Comparison of ENCODE assay signal across 18 cellular contexts in the genomic region with DNA sequence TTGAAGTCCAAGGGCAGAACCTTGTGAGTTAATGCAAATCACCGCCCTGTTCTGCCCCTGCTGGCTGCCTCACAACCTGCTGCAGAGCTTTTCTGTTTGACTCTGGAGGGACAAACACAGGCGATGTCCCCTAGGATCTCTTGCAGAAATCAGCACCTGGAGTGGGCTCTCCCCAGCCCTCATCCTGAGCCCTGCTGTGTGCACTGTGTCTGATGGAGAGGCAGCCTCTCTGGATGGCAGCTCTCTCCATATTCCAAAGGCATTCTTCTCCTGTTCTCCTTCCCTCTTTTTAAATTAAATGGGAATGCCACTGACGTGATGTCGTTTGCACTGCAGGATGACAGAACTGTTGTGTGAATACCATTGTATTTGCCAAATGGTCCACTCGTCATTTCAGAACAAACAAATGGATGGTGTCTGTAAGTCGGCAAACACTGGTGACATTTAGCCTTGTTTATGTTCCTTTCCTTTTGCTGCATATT.
DNase-seq lines count a peak whose midpoint lies in the region; TF ChIP-seq lines count a peak whose summit lies in the region.
"Had no signal": no experiment of that assay in that cellular context is flagged by ENCODE, and none has a peak within 500 bp of the region (broad histone marks: within the 10 kb centered on the region; RNA-seq: fewer than 3 reads in every experiment).

No MANE protein-coding gene starts in this region.

- peak; percentile 11 for DNase-seq in DMS 273 (lab: John Stamatoyannopoulos, UW; ENCODE audit: unreplicated experiment)
- DNase-seq in DMS 273 treated with DMSO at 0.1 percent for 48 hours (lab: John Stamatoyannopoulos, UW), result no peak
- peak; percentile 25 for DNase-seq in iPS DF 19.7 (ENCODE audit: low read depth, low spot score)
- peak; percentile 92 for DNase-seq in superior temporal gyrus (ENCODE audit: extremely low spot score)
- DNase-seq in CD4-positive, alpha-beta memory T cell, result no peak
- DNase-seq in stimulated activated CD4-positive, alpha-beta T cell treated with anti-CD3 and anti-CD28 coated beads, Interleukin-2, amount 100 ng/mL, for 24 hours, result no peak
- DNase-seq in RKO (ENCODE audit: low spot score), result no peak
- DNase-seq: 8988T; activated CD4-positive, alpha-beta T cell treated with anti-CD3 and anti-CD28 coated beads, Interleukin-2, amount 10 ng/mL, durations not matched to agents 7 days and 5 days; CD4-positive, CD25-positive, alpha-beta regulatory T cell; gastrocnemius medialis; GF-D8; kidney glomerular epithelial cell; NCI-H2107; pancreas; SIG-M5 had no signal

- peak overlapping the region; percentile 84 for H3K27ac ChIP-seq in VCaP
- no peak overlapping the region for H3K27ac ChIP-seq in CD4-positive, alpha-beta memory T cell (ENCODE audit: low read depth, low read length)
- H3K27ac ChIP-seq: gastrocnemius medialis, pancreas had no signal

- CTCF ChIA-PET in CD4-positive, alpha-beta memory T cell (lab: Charles Lee; ENCODE audit: partially characterized antibody), result no interaction called here

- intact Hi-C loops in CD4-positive, alpha-beta memory T cell (cut with micrococcal nuclease), result no loop called here

- no peak overlapping the region for H3K27ac Mint-ChIP-seq in CD4-positive, alpha-beta memory T cell
- H3K27ac Mint-ChIP-seq: activated CD4-positive, alpha-beta T cell treated with anti-CD3 and anti-CD28 coated beads, Interleukin-2, amount 10 ng/mL, durations not matched to agents 7 days and 5 days; activated naive CD4-positive, alpha-beta T cell treated with anti-CD3 and anti-CD28 coated beads, Interleukin-2, amount 50 U/mL, for 72 hours; CD4-positive, CD25-positive, alpha-beta regulatory T cell had no signal

- peak; percentile 51 for TF ChIP-seq CTCF in VCaP (conservative IDR thresholded peaks at IDR 0.05)

- H3K9me3 ChIP-seq in CD4-positive, alpha-beta memory T cell (ENCODE audit: control insufficient read depth in 1 of 2, low read length in 2 of 2), result no peaks in the 10 kb centered on the region
- H3K9me3 ChIP-seq: gastrocnemius medialis, pancreas had no signal

- no peak overlapping the region for H3K4me3 Mint-ChIP-seq in CD4-positive, alpha-beta memory T cell
- H3K4me3 Mint-ChIP-seq: activated CD4-positive, alpha-beta T cell treated with anti-CD3 and anti-CD28 coated beads, Interleukin-2, amount 10 ng/mL, durations not matched to agents 7 days and 5 days; CD4-positive, CD25-positive, alpha-beta regulatory T cell had no signal

- no peak overlapping the region for H3K4me3 ChIP-seq in CD4-positive, alpha-beta memory T cell (ENCODE audit: low read length in 2 of 2)
- H3K4me3 ChIP-seq: gastrocnemius medialis, pancreas had no signal

- H3K36me3 ChIP-seq in CD4-positive, alpha-beta memory T cell (ENCODE audit: insufficient read depth, low read length), result no peaks in the 10 kb centered on the region
- H3K36me3 ChIP-seq: gastrocnemius medialis, pancreas had no signal

- no peaks in the 10 kb centered on the region for H3K27me3 ChIP-seq in CD4-positive, alpha-beta memory T cell (ENCODE audit: insufficient read depth, low read length)
- H3K27me3 ChIP-seq: gastrocnemius medialis had no signal

- no peaks in the 10 kb centered on the region for H3K36me3 Mint-ChIP-seq in CD4-positive, alpha-beta memory T cell
- H3K36me3 Mint-ChIP-seq: activated naive CD4-positive, alpha-beta T cell treated with anti-CD3 and anti-CD28 coated beads, Interleukin-2, amount 50 U/mL, for 72 hours; CD4-positive, CD25-positive, alpha-beta regulatory T cell had no signal

- H3K4me1 Mint-ChIP-seq in CD4-positive, alpha-beta memory T cell, result no peaks in the 10 kb centered on the region
- H3K4me1 Mint-ChIP-seq: activated CD4-positive, alpha-beta T cell treated with anti-CD3 and anti-CD28 coated beads, Interleukin-2, amount 10 ng/mL, durations not matched to agents 7 days and 5 days; CD4-positive, CD25-positive, alpha-beta regulatory T cell had no signal

- peaks cover 0 to 1% (median 0%) of the 10 kb centered on the region in 8 donors for H3K9me3 Mint-ChIP-seq in CD4-positive, alpha-beta memory T cell
- H3K9me3 Mint-ChIP-seq: activated CD4-positive, alpha-beta T cell treated with anti-CD3 and anti-CD28 coated beads, Interleukin-2, amount 10 ng/mL, durations not matched to agents 7 days and 5 days; activated naive CD4-positive, alpha-beta T cell treated with anti-CD3 and anti-CD28 coated beads, Interleukin-2, amount 50 U/mL, for 72 hours had no signal

- peaks cover 5% of the 10 kb centered on the region in 2 donors for H3K27me3 Mint-ChIP-seq in CD4-positive, alpha-beta memory T cell
- H3K27me3 Mint-ChIP-seq: activated CD4-positive, alpha-beta T cell treated with anti-CD3 and anti-CD28 coated beads, Interleukin-2, amount 10 ng/mL, durations not matched to agents 7 days and 5 days; CD4-positive, CD25-positive, alpha-beta regulatory T cell had no signal

- H3K4me1 ChIP-seq in CD4-positive, alpha-beta memory T cell (ENCODE audit: insufficient read depth, low read length), result no peaks in the 10 kb centered on the region
- H3K4me1 ChIP-seq: gastrocnemius medialis, pancreas had no signal

- POLR2A ChIA-PET in CD4-positive, alpha-beta memory T cell (lab: Charles Lee; ENCODE audit: partially characterized antibody), result no interaction called here

Comparison
In these comparisons a context has a peak if more than half of its experiments do, and no peak if none do; other contexts are left out.
1. DNase-seq: peak in DMS 273 (single experiment), iPS DF 19.7 (single experiment) and superior temporal gyrus (single experiment); none in DMS 273 treated with DMSO at 0.1 percent for 48 hours (single experiment), CD4-positive, alpha-beta memory T cell (0 of 5), stimulated activated CD4-positive, alpha-beta T cell treated with anti-CD3 and anti-CD28 coated beads, Interleukin-2, amount 100 ng/mL, for 24 hours (0 of 2) and RKO (single experiment).